In the genomic region with DNA sequence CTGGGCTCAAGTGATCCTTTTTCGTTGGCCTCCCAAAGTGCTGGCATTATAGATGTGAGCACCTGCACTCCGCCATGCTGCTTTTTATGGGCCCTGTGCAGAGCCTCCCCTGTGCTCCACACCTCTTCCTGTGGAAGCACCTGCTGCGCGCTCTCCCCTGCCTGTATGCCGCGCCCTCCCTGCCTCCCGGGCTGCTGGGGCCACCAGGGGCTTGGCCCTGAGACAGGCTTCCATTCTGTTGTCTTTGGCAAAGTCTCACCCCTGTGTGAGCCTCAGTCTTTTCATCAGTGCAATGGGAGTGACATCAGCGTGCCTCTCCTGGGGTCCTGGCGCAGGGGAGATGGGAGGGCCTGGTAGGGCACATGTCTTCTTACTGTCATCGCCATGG, we compare ENCODE assay signal across 1 cellular context.
TF ChIP-seq lines count a peak whose summit lies in the region.

No MANE protein-coding gene starts in this region.

TF ChIP-seq in HCT116, 20 proteins besides CTCF, POLR2A, EP300 and RAD21 (continued from another document):
- TF ChIP-seq, protein P1, sequence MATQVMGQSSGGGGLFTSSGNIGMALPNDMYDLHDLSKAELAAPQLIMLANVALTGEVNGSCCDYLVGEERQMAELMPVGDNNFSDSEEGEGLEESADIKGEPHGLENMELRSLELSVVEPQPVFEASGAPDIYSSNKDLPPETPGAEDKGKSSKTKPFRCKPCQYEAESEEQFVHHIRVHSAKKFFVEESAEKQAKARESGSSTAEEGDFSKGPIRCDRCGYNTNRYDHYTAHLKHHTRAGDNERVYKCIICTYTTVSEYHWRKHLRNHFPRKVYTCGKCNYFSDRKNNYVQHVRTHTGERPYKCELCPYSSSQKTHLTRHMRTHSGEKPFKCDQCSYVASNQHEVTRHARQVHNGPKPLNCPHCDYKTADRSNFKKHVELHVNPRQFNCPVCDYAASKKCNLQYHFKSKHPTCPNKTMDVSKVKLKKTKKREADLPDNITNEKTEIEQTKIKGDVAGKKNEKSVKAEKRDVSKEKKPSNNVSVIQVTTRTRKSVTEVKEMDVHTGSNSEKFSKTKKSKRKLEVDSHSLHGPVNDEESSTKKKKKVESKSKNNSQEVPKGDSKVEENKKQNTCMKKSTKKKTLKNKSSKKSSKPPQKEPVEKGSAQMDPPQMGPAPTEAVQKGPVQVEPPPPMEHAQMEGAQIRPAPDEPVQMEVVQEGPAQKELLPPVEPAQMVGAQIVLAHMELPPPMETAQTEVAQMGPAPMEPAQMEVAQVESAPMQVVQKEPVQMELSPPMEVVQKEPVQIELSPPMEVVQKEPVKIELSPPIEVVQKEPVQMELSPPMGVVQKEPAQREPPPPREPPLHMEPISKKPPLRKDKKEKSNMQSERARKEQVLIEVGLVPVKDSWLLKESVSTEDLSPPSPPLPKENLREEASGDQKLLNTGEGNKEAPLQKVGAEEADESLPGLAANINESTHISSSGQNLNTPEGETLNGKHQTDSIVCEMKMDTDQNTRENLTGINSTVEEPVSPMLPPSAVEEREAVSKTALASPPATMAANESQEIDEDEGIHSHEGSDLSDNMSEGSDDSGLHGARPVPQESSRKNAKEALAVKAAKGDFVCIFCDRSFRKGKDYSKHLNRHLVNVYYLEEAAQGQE (IDR thresholded peaks at IDR 0.05; ENCODE audit: low read depth) = no peak
- TF ChIP-seq ZFX (IDR thresholded peaks at IDR 0.05) = no peak
- no peak for TF ChIP-seq CBX3 (IDR thresholded peaks at IDR 0.05; ENCODE audit: low read depth)
- TF ChIP-seq, protein P2, sequence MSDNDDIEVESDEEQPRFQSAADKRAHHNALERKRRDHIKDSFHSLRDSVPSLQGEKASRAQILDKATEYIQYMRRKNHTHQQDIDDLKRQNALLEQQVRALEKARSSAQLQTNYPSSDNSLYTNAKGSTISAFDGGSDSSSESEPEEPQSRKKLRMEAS (IDR thresholded peaks at IDR 0.05) = no peak
- no peak for TF ChIP-seq ELF1 (IDR thresholded peaks at IDR 0.05; ENCODE audit: borderline replicate concordance, low read depth)
- TF ChIP-seq, protein P3, sequence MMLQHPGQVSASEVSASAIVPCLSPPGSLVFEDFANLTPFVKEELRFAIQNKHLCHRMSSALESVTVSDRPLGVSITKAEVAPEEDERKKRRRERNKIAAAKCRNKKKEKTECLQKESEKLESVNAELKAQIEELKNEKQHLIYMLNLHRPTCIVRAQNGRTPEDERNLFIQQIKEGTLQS (IDR thresholded peaks at IDR 0.05) = no peak
- TF ChIP-seq ZNF274 (IDR thresholded peaks at IDR 0.05; ENCODE audit: low read depth, low read length) = no peak
- no peak for TF ChIP-seq POLR2AphosphoS5 (IDR thresholded peaks at IDR 0.05; ENCODE audit: low read depth, low read length)
- no peak for TF ChIP-seq SP1 (IDR thresholded peaks at IDR 0.05; ENCODE audit: low read depth)
